7 cellular contexts compared by ENCODE assay signal in the genomic region with DNA sequence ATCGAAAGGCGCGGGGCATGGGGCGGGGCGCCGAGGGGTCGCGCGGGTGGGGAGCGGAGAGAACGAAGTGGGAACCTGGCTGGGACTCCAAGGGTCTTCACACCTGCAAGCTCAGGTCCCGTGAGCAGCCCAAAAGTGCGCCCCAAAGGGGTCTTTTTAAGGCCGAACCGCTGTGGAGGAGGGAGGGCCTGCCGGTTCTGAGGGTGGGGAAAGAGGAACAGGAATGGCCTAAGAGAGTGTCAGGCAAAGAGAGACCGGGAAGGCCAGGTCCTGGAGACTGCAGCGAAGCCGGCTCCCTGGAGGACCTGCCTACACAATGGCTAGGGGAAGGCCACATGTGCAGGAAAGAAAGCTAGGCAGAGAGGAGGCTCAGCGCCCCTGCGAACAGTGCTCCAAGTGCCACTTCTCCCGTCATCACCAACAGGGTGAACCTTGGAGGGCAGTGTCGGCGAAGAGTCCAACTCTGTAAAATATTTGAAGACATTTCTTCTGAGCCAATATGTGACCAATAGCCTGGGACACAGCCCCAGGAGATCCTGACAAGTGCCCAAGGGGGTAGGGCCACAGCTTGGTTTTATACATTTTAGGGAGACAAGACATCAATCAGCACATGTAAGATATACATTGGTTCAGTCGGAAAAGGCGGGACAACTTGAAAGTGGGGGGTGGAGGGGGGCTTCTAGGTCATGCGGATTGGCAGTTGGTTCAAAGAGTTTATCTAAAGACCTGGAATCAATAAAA. TPM values are rescaled to one million over a fixed set of nuclear protein-coding genes. Genes with fewer than 3 reads are reported as not detected.
DNase-seq lines count a peak whose midpoint lies in the region; ATAC-seq and FAIRE-seq lines count a peak whose summit lies in the region.

No MANE protein-coding gene starts in this region.

- peak; percentile 26 for FAIRE-seq in GM19239 (lab: Jason Lieb, UNC)

- H3K4me1 ChIP-seq in mesodermal cell (ENCODE audit: control insufficient read depth, insufficient read depth, low read length, poor library complexity, severe bottlenecking) (peaks cover 9% of the 10 kb centered on the region), aorta (ENCODE audit: control insufficient read depth in 1 of 2, insufficient read depth in 2 of 2, low read length in 2 of 2) (no peaks in the 10 kb centered on the region)

- DNase-seq in GM19239 (ENCODE audit: insufficient read length, low spot score) (no peak), NCI-H69 (lab: John Stamatoyannopoulos, UW) (peak; percentile 58), dermis blood vessel endothelial cell (peak; percentile 46), aorta (no peak)
- no peak for DNase-seq in activated CD8-positive, alpha-beta memory T cell treated with anti-CD3 and anti-CD28 coated beads for 24 hours

- intact Hi-C loops in aorta (cut with DNase I): loop anchor here in 1 of 2 donors (2.0 kb wide), 1 partner anchor 324 kb away; a partner anchor contains a TSS

- H3K4me3 ChIP-seq in mesodermal cell (ENCODE audit: extremely low read depth, insufficient read depth, low read length, poor library complexity, severe bottlenecking) (peak overlapping the region; percentile 76), aorta (ENCODE audit: low read length in 2 of 2) (peak overlapping the region; percentile 3 to 41)

- H3K9me3 ChIP-seq in mesodermal cell (ENCODE audit: control insufficient read depth, low read length): no peaks in the 10 kb centered on the region
- no peaks in the 10 kb centered on the region for H3K9me3 ChIP-seq in aorta (ENCODE audit: control insufficient read depth, low read length)

- H3K27ac ChIP-seq in mesodermal cell (ENCODE audit: low read depth, low read length, severe bottlenecking) (peak overlapping the region; percentile 24), aorta (ENCODE audit: low read depth in 1 of 2, low read length in 2 of 2) (no peak overlapping the region)

- H3K36me3 ChIP-seq in mesodermal cell (ENCODE audit: control insufficient read depth, insufficient read depth, low read length) (peaks cover 12% of the 10 kb centered on the region), aorta (ENCODE audit: control insufficient read depth in 1 of 2, insufficient read depth in 2 of 2, low read length in 1 of 2) (no peaks in the 10 kb centered on the region)

- WGBS in mesodermal cell (ENCODE audit: insufficient coverage in 2 of 2), 2 experiments: 19 to 21% methylated on average over 26 of the region's 27 CpGs
- WGBS in aorta, 2 donors: 17 to 18% methylated on average over 27 of the region's 27 CpGs

- no peaks in the 10 kb centered on the region for H3K27me3 ChIP-seq in aorta (ENCODE audit: control insufficient read depth in 1 of 2, insufficient read depth in 2 of 2, low read length in 1 of 2)

- ATAC-seq in aorta (ENCODE audit: low FRiP score) (peak; percentile 42), GM21515 (IDR thresholded peaks at IDR 0.05; ENCODE audit: unreplicated experiment) (no peak)

RNA-seq across cellular contexts. Expression of a gene that starts 0.7 kb away (rescaled TPM):
- total RNA-seq in dermis blood vessel endothelial cell (56.2 and 71.2 TPM in 2 replicates), aorta (10 to 100 TPM; 37.0 to 43.5 TPM)
- 33.5 TPM for polyA plus RNA-seq in mesodermal cell (2013, experiment 1 of 2)
- polyA plus RNA-seq in mesodermal cell (2013, experiment 2 of 2): 27.7 TPM
- polyA plus RNA-seq in aorta: 10 to 100 TPM; 19.7 to 27.4 TPM

RNA-seq across cellular contexts. Expression of a gene that starts 8.2 kb away (rescaled TPM):
- total RNA-seq in dermis blood vessel endothelial cell: not detected in 2 replicates
- polyA plus RNA-seq in mesodermal cell (2013, experiment 1 of 2): not detected
- polyA plus RNA-seq in mesodermal cell (2013, experiment 2 of 2): not detected
- not detected for total RNA-seq in aorta
- polyA plus RNA-seq in aorta: under 1 TPM; 0.08 to 0.50 TPM

RNA-seq across cellular contexts. Expression of a gene that starts 21.5 kb away (rescaled TPM):
- total RNA-seq in dermis blood vessel endothelial cell (12.7 and 14.6 TPM in 2 replicates), aorta (10 to 100 TPM; 11.9 to 13.0 TPM)
- polyA plus RNA-seq in mesodermal cell (2013, experiment 1 of 2): 15.2 TPM
- 13.8 TPM for polyA plus RNA-seq in mesodermal cell (2013, experiment 2 of 2)
- polyA plus RNA-seq in aorta: 10 to 100 TPM in 1 of 2 donors, 1 to 10 TPM in 1; 8.3 to 26.9 TPM

RNA-seq across cellular contexts. Expression of a gene that starts 27.2 kb away (rescaled TPM):
- total RNA-seq in dermis blood vessel endothelial cell (not detected in 2 replicates), aorta (not detected)
- not detected for polyA plus RNA-seq in mesodermal cell (2013, experiment 1 of 2)
- polyA plus RNA-seq in mesodermal cell (2013, experiment 2 of 2): not detected
- polyA plus RNA-seq in aorta: not detected

RNA-seq across cellular contexts. Expression of a gene that starts 55.6 kb away (rescaled TPM):
- total RNA-seq in dermis blood vessel endothelial cell: 87.3 and 175 TPM in 2 replicates
- 117 TPM for polyA plus RNA-seq in mesodermal cell (2013, experiment 1 of 2)
- 99.8 TPM for polyA plus RNA-seq in mesodermal cell (2013, experiment 2 of 2)
- 10 to 100 TPM; 45.8 to 51.6 TPM for total RNA-seq in aorta
- 10 to 100 TPM; 36.7 to 49.3 TPM for polyA plus RNA-seq in aorta

Comparison
In these comparisons a context has a peak if more than half of its experiments do, and no peak if none do; other contexts are left out.
1. DNase-seq: peak in NCI-H69 (single experiment) and dermis blood vessel endothelial cell (single experiment); none in GM19239 (single experiment), aorta (0 of 2) and activated CD8-positive, alpha-beta memory T cell treated with anti-CD3 and anti-CD28 coated beads for 24 hours (single experiment).